Comparison of ENCODE assay signal across 8 cellular contexts in the genomic region with DNA sequence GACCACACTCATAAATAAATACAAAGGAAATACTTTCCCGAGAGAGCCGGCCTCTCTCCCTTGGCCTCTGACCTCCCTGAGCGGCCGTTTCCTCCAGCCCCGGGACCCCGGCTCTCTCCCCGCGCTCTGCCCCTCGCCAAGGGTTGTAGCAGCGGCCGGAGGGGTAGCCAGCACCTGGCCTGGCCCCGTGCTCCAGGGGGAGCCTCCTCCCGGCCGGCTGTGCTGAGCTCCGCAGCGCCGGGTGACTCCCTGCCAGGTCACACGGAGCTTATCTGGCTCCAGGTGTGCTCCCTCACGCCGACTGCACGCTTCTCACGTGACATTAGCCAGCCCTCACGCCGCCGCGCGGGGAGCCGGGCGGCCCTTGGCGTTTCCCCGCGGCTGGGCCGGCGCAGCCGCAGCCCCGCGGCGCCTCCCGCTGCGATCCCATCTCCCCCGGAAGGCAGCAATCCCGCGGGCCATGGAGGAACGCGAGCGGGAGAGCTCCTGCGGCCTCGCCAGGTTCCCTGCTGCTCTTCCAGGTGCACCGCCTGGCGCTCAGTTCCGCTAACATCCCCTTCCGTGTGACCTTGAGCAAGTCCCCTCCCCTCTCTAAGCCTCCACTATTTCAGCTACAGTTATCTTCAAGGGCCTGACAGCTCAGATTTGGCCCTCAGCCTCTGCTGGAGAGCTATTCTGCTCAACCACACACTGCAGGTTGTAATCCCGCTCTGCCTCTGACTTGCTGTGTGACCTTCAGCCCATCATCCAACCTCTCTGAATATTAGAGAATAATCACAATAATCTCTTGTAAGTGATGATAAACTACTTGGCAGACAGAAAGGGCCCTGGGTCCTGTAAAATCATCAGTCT. TPM values are rescaled to one million over a fixed set of nuclear protein-coding genes. Genes with fewer than 3 reads are reported as not detected.
DNase-seq lines count a peak whose midpoint lies in the region; TF ChIP-seq lines count a peak whose summit lies in the region.

No MANE protein-coding gene starts in this region.

- peak overlapping the region; percentile 31 to 97 (median 90) for H3K27ac ChIP-seq in skin epidermis

- TF ChIP-seq POLR2A in GM19099 (IDR thresholded peaks at IDR 0.05; ENCODE audit: extremely low read depth, insufficient read length, low read depth) = peak; percentile 77

- H3K4me1 Mint-ChIP-seq in T-helper 1 cell treated with Interleukin-12 subunit alpha and Interleukin-12 subunit beta and Interleukin-4 antibody, amounts not matched to agents 30 μg/mL and 1 μg/mL, for 36 hours (ENCODE audit: low read depth) = peaks cover 31% of the 10 kb centered on the region

- no peak for TF ChIP-seq CTCF in astrocyte of the cerebellum (IDR thresholded peaks at IDR 0.05; ENCODE audit: low read depth, low read length, missing control alignments)

- DNase-seq in A172 (ENCODE audit: low spot score) = peak; percentile 49
- DNase-seq in NCI-H1092 treated with DMSO at 0.1 percent for 48 hours (lab: John Stamatoyannopoulos, UW) = peak; percentile 66
- DNase-seq in astrocyte of the cerebellum (ENCODE audit: low read depth) = no peak
- no peak for DNase-seq in NCI-H1048 (lab: John Stamatoyannopoulos, UW)

- H3K27me3 Mint-ChIP-seq in T-helper 1 cell treated with Interleukin-12 subunit alpha and Interleukin-12 subunit beta and Interleukin-4 antibody, amounts not matched to agents 30 μg/mL and 1 μg/mL, for 36 hours (ENCODE audit: low read depth) = peaks cover 8% of the 10 kb centered on the region

- H3K27ac Mint-ChIP-seq in T-helper 1 cell treated with Interleukin-12 subunit alpha and Interleukin-12 subunit beta and Interleukin-4 antibody, amounts not matched to agents 30 μg/mL and 1 μg/mL, for 36 hours = peak overlapping the region; percentile 68

- no peaks in the 10 kb centered on the region for H3K36me3 Mint-ChIP-seq in T-helper 1 cell treated with Interleukin-12 subunit alpha and Interleukin-12 subunit beta and Interleukin-4 antibody, amounts not matched to agents 30 μg/mL and 1 μg/mL, for 36 hours (ENCODE audit: low read depth)

- H3K4me3 Mint-ChIP-seq in T-helper 1 cell treated with Interleukin-12 subunit alpha and Interleukin-12 subunit beta and Interleukin-4 antibody, amounts not matched to agents 30 μg/mL and 1 μg/mL, for 36 hours = peak overlapping the region; percentile 85

- in situ Hi-C loops in astrocyte of the cerebellum (cut with HindIII; ENCODE audit: low sequenced_read_pairs) = no loop called here

- H3K9me3 Mint-ChIP-seq in T-helper 1 cell treated with Interleukin-12 subunit alpha and Interleukin-12 subunit beta and Interleukin-4 antibody, amounts not matched to agents 30 μg/mL and 1 μg/mL, for 36 hours = no peaks in the 10 kb centered on the region

- H3K4me3 ChIP-seq in astrocyte of the cerebellum (ENCODE audit: low read depth, low read length) (peak overlapping the region; percentile 34), iPS-11a (ENCODE audit: low read depth, low read length) (peak overlapping the region; percentile 39), skin epidermis (peak overlapping the region; percentile 32 to 52 (median 39))

RNA-seq across cellular contexts. Expression of a gene that starts 3.5 kb away (rescaled TPM):
- 35.8 and 43.9 TPM in 2 replicates for total RNA-seq in A172 (2014; rRNA removed; shearing (Covaris generic))

Comparison
In these comparisons a context has a peak if more than half of its experiments do, and no peak if none do; other contexts are left out.
1. DNase-seq: peak in A172 (single experiment) and NCI-H1092 treated with DMSO at 0.1 percent for 48 hours (single experiment); none in astrocyte of the cerebellum (single experiment) and NCI-H1048 (single experiment).
2. Peak in every context shown above with its lines, with median percentiles within 50 percentile points of each other: H3K4me3 ChIP-seq.